ENCODE assay signal across 16 cellular contexts in genomic region chr9:92424340-92424739, GRCh38. TPM values are rescaled to one million over a fixed set of nuclear protein-coding genes. Genes with fewer than 3 reads are reported as not detected.
DNase-seq lines count a peak whose midpoint lies in the region; ATAC-seq and TF ChIP-seq lines count a peak whose summit lies in the region.
"Had no signal": no experiment of that assay in that cellular context is flagged by ENCODE, and none has a peak within 500 bp of the region (broad histone marks: within the 10 kb centered on the region; RNA-seq: fewer than 3 reads in every experiment).

Gene OMD (minus strand): TSS chr9:92424471. CDS start chr9:92417558, 6,913 bp downstream.

- TF ChIP-seq EP300 in sigmoid colon (IDR thresholded peaks at IDR 0.05), result no peak

- H3K27ac ChIP-seq in A673 (ENCODE audit: low read depth, low read length, poor library complexity, severe bottlenecking), result peak within 1 kb of the TSS; percentile 51
- peak within 1 kb of the TSS; percentile 45 to 56 (median 46) for H3K27ac ChIP-seq in sigmoid colon
- H3K27ac ChIP-seq: A549 had no signal

- H3K4me3 Mint-ChIP-seq in activated naive CD8-positive, alpha-beta T cell treated with anti-CD3 and anti-CD28 coated beads for 36 hours, result no peak within 1 kb of the TSS
- H3K4me3 Mint-ChIP-seq: activated CD4-positive, alpha-beta T cell treated with anti-CD3 and anti-CD28 coated beads, Interleukin-2, amount 10 ng/mL, durations not matched to agents 24 days and 14 days had no signal

- 70 to 77% methylated on average over 1 of the region's 1 CpG for WGBS in sigmoid colon, 2 donors

- no TSS peak for BruUV-seq in A673 (replicated peaks; lab: Mats Ljungman, UMichigan)

- intact Hi-C loops in A673 (cut with micrococcal nuclease; ENCODE audit: unreplicated experiment) (no loop called here), Right ventricle myocardium superior (cut with DNase I) (no loop called here), sigmoid colon (cut with DNase I) (no loop called here)

- H3K4me1 Mint-ChIP-seq in activated naive CD8-positive, alpha-beta T cell treated with anti-CD3 and anti-CD28 coated beads for 36 hours, result no peaks in the 10 kb centered on the region
- H3K4me1 Mint-ChIP-seq: activated CD4-positive, alpha-beta T cell treated with anti-CD3 and anti-CD28 coated beads, Interleukin-2, amount 10 ng/mL, durations not matched to agents 24 days and 14 days had no signal

- H3K27ac Mint-ChIP-seq in activated naive CD8-positive, alpha-beta T cell treated with anti-CD3 and anti-CD28 coated beads for 36 hours, result no peak within 1 kb of the TSS
- H3K27ac Mint-ChIP-seq: activated CD4-positive, alpha-beta T cell treated with anti-CD3 and anti-CD28 coated beads, Interleukin-2, amount 10 ng/mL, durations not matched to agents 24 days and 14 days had no signal

- H3K36me3 Mint-ChIP-seq in activated naive CD8-positive, alpha-beta T cell treated with anti-CD3 and anti-CD28 coated beads for 36 hours, result peaks cover 11% of the 10 kb centered on the region

- no peaks in the 10 kb centered on the region for H3K27me3 Mint-ChIP-seq in activated naive CD8-positive, alpha-beta T cell treated with anti-CD3 and anti-CD28 coated beads for 36 hours
- H3K27me3 Mint-ChIP-seq: activated CD4-positive, alpha-beta T cell treated with anti-CD3 and anti-CD28 coated beads, Interleukin-2, amount 10 ng/mL, durations not matched to agents 24 days and 14 days had no signal

- H3K36me3 ChIP-seq in A673 (ENCODE audit: insufficient read depth, low read length, poor library complexity, severe bottlenecking) (no peaks in the 10 kb centered on the region), adipocyte (ENCODE audit: control insufficient read depth, insufficient read depth, low read length, severe bottlenecking) (no peaks in the 10 kb centered on the region), sigmoid colon (no peaks in the 10 kb centered on the region), H7 (replicated peaks; ENCODE audit: control insufficient read depth, insufficient read depth, low read length) (no peaks in the 10 kb centered on the region)

- POLR2A ChIA-PET in A673 (lab: Charles Lee; ENCODE audit: low non-redundant PET), result no interaction called here

- TF ChIP-seq POLR2A in sigmoid colon (IDR thresholded peaks at IDR 0.05), result no peak

- H3K9me3 ChIP-seq in A673 (ENCODE audit: low read depth, low read length, poor library complexity, severe bottlenecking) (no peaks in the 10 kb centered on the region), adipocyte (ENCODE audit: control insufficient read depth, low read length) (no peaks in the 10 kb centered on the region), sigmoid colon (no peaks in the 10 kb centered on the region)
- H3K9me3 ChIP-seq: A549 had no signal

- H3K9ac ChIP-seq in adipocyte (ENCODE audit: low read length), result peak within 1 kb of the TSS; percentile 89

- no peak within 1 kb of the TSS for H3K4me3 ChIP-seq in A673 (ENCODE audit: low read depth, low read length, poor library complexity, severe bottlenecking)
- peak within 1 kb of the TSS; percentile 79 for H3K4me3 ChIP-seq in adipocyte (ENCODE audit: low read length)
- peak within 1 kb of the TSS; percentile 0 to 24 (median 14) for H3K4me3 ChIP-seq in sigmoid colon
- no peak within 1 kb of the TSS for H3K4me3 ChIP-seq in H7 (ENCODE audit: insufficient read depth, low read depth, low read length)
- H3K4me3 ChIP-seq: A549 had no signal

- H3K4me1 ChIP-seq in A673 (ENCODE audit: insufficient read depth, low read length, poor library complexity, severe bottlenecking) (peaks cover 27% of the 10 kb centered on the region), adipocyte (ENCODE audit: control insufficient read depth, insufficient read depth, low read length) (peaks cover 34% of the 10 kb centered on the region), sigmoid colon (peaks cover 0 to 31% (median 19%) of the 10 kb centered on the region in 4 donors)
- H3K4me1 ChIP-seq: A549 had no signal

- CTCF ChIA-PET in A673 (lab: Charles Lee), result no interaction called here

- TF ChIP-seq CTCF in A673 (conservative IDR thresholded peaks at IDR 0.05; ENCODE audit: low read depth, low read length) (no peak), sigmoid colon (IDR thresholded peaks at IDR 0.05) (no peak)

- H3K27me3 ChIP-seq in A673 (replicated peaks; ENCODE audit: insufficient read depth, low read depth, low read length, poor library complexity) (no peaks in the 10 kb centered on the region), adipocyte (replicated peaks; ENCODE audit: control insufficient read depth, insufficient read depth, low read length) (no peaks in the 10 kb centered on the region), sigmoid colon (no peaks in the 10 kb centered on the region), H7 (ENCODE audit: control insufficient read depth, insufficient read depth, low read length) (no peaks in the 10 kb centered on the region)

- ATAC-seq in Right ventricle myocardium superior (ENCODE audit: poor library complexity) (peak; percentile 70), GM21717 (IDR thresholded peaks at IDR 0.05; ENCODE audit: unreplicated experiment) (no peak)
- ATAC-seq: A549 had no signal

- no peaks in the 10 kb centered on the region for H3K9me3 Mint-ChIP-seq in activated naive CD8-positive, alpha-beta T cell treated with anti-CD3 and anti-CD28 coated beads for 36 hours
- H3K9me3 Mint-ChIP-seq: activated CD4-positive, alpha-beta T cell treated with anti-CD3 and anti-CD28 coated beads, Interleukin-2, amount 10 ng/mL, durations not matched to agents 24 days and 14 days had no signal

- DNase-seq in A673 (ENCODE audit: low spot score) (no peak), adipocyte (ENCODE audit: low read depth) (peak; percentile 86), Right ventricle myocardium superior (no peak), sigmoid colon (no peak), H7 (no peak), NCI-H1417 (lab: John Stamatoyannopoulos, UW) (no peak)
- no peak for DNase-seq in activated naive CD8-positive, alpha-beta T cell treated with anti-CD3 and anti-CD28 coated beads for 36 hours
- DNase-seq: activated CD4-positive, alpha-beta T cell treated with anti-CD3 and anti-CD28 coated beads, Interleukin-2, amount 10 ng/mL, durations not matched to agents 24 days and 14 days; midbrain; NCI-H2227 treated with DMSO at 0.1 percent for 48 hours; retina had no signal

RNA-seq across cellular contexts. Expression of gene OMD, which starts in this region (rescaled TPM):
- total RNA-seq in A673 (2021), result not detected in 2 replicates
- 4.2 TPM for total RNA-seq in Right ventricle myocardium superior
- 10 to 100 TPM in 3 of 4 donors, 1 to 10 TPM in 1; 6.5 to 23.9 (median 16.7) TPM for total RNA-seq in sigmoid colon
- 1 to 10 TPM in 2 of 3 donors, not detected in 1; 1.0 to 3.0 TPM for polyA plus RNA-seq in sigmoid colon
- not detected in 2 replicates for total RNA-seq in H7 (2014; rRNA removed; shearing (Covaris generic))
- total RNA-seq in activated naive CD8-positive, alpha-beta T cell treated with anti-CD3 and anti-CD28 coated beads for 36 hours, result not detected
- total RNA-seq: activated CD4-positive, alpha-beta T cell treated with anti-CD3 and anti-CD28 coated beads, Interleukin-2, amount 10 ng/mL, durations not matched to agents 24 days and 14 days; astrocyte; HT-29; OCI-LY7 had no signal
- polyA plus RNA-seq: A549 had no signal

Comparison
In these comparisons a context has a peak if more than half of its experiments do, and no peak if none do; other contexts are left out.
1. H3K4me3 ChIP-seq: peak in adipocyte (single experiment) and sigmoid colon (4 of 4); none in A673 (single experiment) and H7 (single experiment).